28 cellular contexts compared by ENCODE assay signal in genomic region chr1:230622151-230622550, GRCh38.
"Had no signal": no experiment of that assay in that cellular context is flagged by ENCODE, and none has a peak within 500 bp of the region (broad histone marks: within the 10 kb centered on the region; RNA-seq: fewer than 3 reads in every experiment).

No MANE protein-coding gene starts in this region.

- H3K4me3 Mint-ChIP-seq: activated CD4-positive, alpha-beta memory T cell treated with anti-CD3 and anti-CD28 coated beads, Interleukin-2, amount 10 ng/mL, durations not matched to agents 7 days and 5 days; activated CD4-positive, alpha-beta T cell treated with anti-CD3 and anti-CD28 coated beads, Interleukin-2, amount 10 ng/mL, durations not matched to agents 7 days and 5 days; activated naive CD8-positive, alpha-beta T cell; activated T-cell treated with anti-CD3 and anti-CD28 coated beads, Interleukin-2, amount 50 U/mL, for 4 hours; activated T-helper 17 cell treated with anti-CD3 and anti-CD28 coated beads, Interleukin-2, amount 50 U/mL, for 72 hours; WTC11 had no signal

- H3K9me3 ChIP-seq: body of pancreas, colonic mucosa, esophagus squamous epithelium, gastroesophageal sphincter, heart right ventricle had no signal

- H3K36me3 Mint-ChIP-seq: activated naive CD8-positive, alpha-beta T cell; WTC11 had no signal

- ATAC-seq: activated T-cell treated with anti-CD3 and anti-CD28 coated beads, Interleukin-2, amount 50 U/mL, for 4 hours; activated T-helper 17 cell treated with anti-CD3 and anti-CD28 coated beads, Interleukin-2, amount 50 U/mL, for 72 hours; body of pancreas; gastroesophageal sphincter; heart right ventricle; WTC11 had no signal

- H3K4me1 ChIP-seq: body of pancreas, breast epithelium, colonic mucosa, esophagus squamous epithelium, gastroesophageal sphincter, heart right ventricle had no signal

- H3K27ac Mint-ChIP-seq: activated CD4-positive, alpha-beta memory T cell treated with anti-CD3 and anti-CD28 coated beads, Interleukin-2, amount 10 ng/mL, durations not matched to agents 7 days and 5 days; activated CD4-positive, alpha-beta T cell treated with anti-CD3 and anti-CD28 coated beads, Interleukin-2, amount 10 ng/mL, durations not matched to agents 7 days and 5 days; activated naive CD8-positive, alpha-beta T cell; activated T-helper 17 cell treated with anti-CD3 and anti-CD28 coated beads, Interleukin-2, amount 50 U/mL, for 72 hours; WTC11 had no signal

- H3K36me3 ChIP-seq: breast epithelium, cardiac muscle cell, colonic mucosa, esophagus squamous epithelium, gastroesophageal sphincter, heart right ventricle had no signal

- H3K27me3 ChIP-seq: body of pancreas, breast epithelium, cardiac muscle cell, colonic mucosa had no signal

- H3K4me3 ChIP-seq: body of pancreas, breast epithelium, cardiac muscle cell, colonic mucosa, esophagus squamous epithelium, gastroesophageal sphincter, heart right ventricle had no signal

- H3K9me3 Mint-ChIP-seq: activated CD4-positive, alpha-beta memory T cell treated with anti-CD3 and anti-CD28 coated beads, Interleukin-2, amount 10 ng/mL, durations not matched to agents 7 days and 5 days; activated CD4-positive, alpha-beta T cell treated with anti-CD3 and anti-CD28 coated beads, Interleukin-2, amount 10 ng/mL, durations not matched to agents 7 days and 5 days; activated T-cell treated with anti-CD3 and anti-CD28 coated beads, Interleukin-2, amount 50 U/mL, for 4 hours; activated T-helper 17 cell treated with anti-CD3 and anti-CD28 coated beads, Interleukin-2, amount 50 U/mL, for 72 hours had no signal

- H3K4me1 Mint-ChIP-seq: activated CD4-positive, alpha-beta memory T cell treated with anti-CD3 and anti-CD28 coated beads, Interleukin-2, amount 10 ng/mL, durations not matched to agents 7 days and 5 days; activated CD4-positive, alpha-beta T cell treated with anti-CD3 and anti-CD28 coated beads, Interleukin-2, amount 10 ng/mL, durations not matched to agents 7 days and 5 days; activated T-helper 17 cell treated with anti-CD3 and anti-CD28 coated beads, Interleukin-2, amount 50 U/mL, for 72 hours had no signal

- H3K27ac ChIP-seq: body of pancreas, breast epithelium, cardiac muscle cell, colonic mucosa, epithelial cell of prostate, esophagus squamous epithelium, gastroesophageal sphincter, heart right ventricle had no signal

- DNase-seq: activated CD4-positive, alpha-beta memory T cell treated with anti-CD3 and anti-CD28 coated beads, Interleukin-2, amount 10 ng/mL, durations not matched to agents 7 days and 5 days; activated CD4-positive, alpha-beta T cell treated with anti-CD3 and anti-CD28 coated beads for 1 hour; activated CD4-positive, alpha-beta T cell treated with anti-CD3 and anti-CD28 coated beads for 4 hours; activated CD4-positive, alpha-beta T cell treated with anti-CD3 and anti-CD28 coated beads, Interleukin-2, amount 10 ng/mL, durations not matched to agents 7 days and 5 days; activated CD4-positive, alpha-beta T cell treated with anti-CD3 and anti-CD28 coated beads, Interleukin-2, amount 50 U/mL, for 4 hours; activated effector memory CD4-positive, alpha-beta T cell treated with Interleukin-2 at 50 U/mL for 16 hours; activated gamma-delta T cell treated with Interleukin-2 at 50 U/mL for 16 hours; activated naive CD4-positive, alpha-beta T cell treated with anti-CD3 and anti-CD28 coated beads, Interleukin-2, amount 50 U/mL, for 16 hours; activated naive CD4-positive, alpha-beta T cell treated with Interleukin-2 at 50 U/mL for 16 hours; activated T-cell treated with anti-CD3 and anti-CD28 coated beads, Interleukin-2, amount 50 U/mL, for 4 hours; amygdala; aorta; body of pancreas; central memory CD4-positive, alpha-beta T cell; cerebellar nuclear complex; colonic mucosa; effector CD8-positive, alpha-beta T cell; esophagus squamous epithelium; foreskin melanocyte; heart right ventricle; T-helper 2 cell had no signal
